In genomic region chr9:120737411-120737810, GRCh38 we compare ENCODE assay signal across 24 cellular contexts.
"Had no signal": no experiment of that assay in that cellular context is flagged by ENCODE, and none has a peak within 500 bp of the region (broad histone marks: within the 10 kb centered on the region; RNA-seq: fewer than 3 reads in every experiment).

No MANE protein-coding gene starts in this region.

- DNase-seq: activated CD4-positive, alpha-beta T cell treated with anti-CD3 and anti-CD28 coated beads for 1 hour; activated CD4-positive, alpha-beta T cell treated with anti-CD3 and anti-CD28 coated beads, Interleukin-2, amount 50 U/mL, for 1 hour; activated CD8-positive, alpha-beta T cell treated with anti-CD3 and anti-CD28 coated beads for 36 hours; activated T-cell treated with anti-CD3 and anti-CD28 coated beads, Interleukin-2, amount 50 U/mL, for 48 hours; anterior cingulate cortex; endodermal cell; foreskin keratinocyte; heart left ventricle; hypothalamus; immature natural killer cell; kidney; naive thymus-derived CD8-positive, alpha-beta T cell; occipital lobe; psoas muscle; stimulated activated CD4-positive, alpha-beta T cell treated with anti-CD3 and anti-CD28 coated beads, Interleukin-15, amount 100 ng/mL, for 24 hours; stimulated activated CD4-positive, alpha-beta T cell treated with anti-CD3 and anti-CD28 coated beads, Interleukin-2, amount 100 ng/mL, for 48 hours; stimulated activated naive CD8-positive, alpha-beta T cell treated with anti-CD3 and anti-CD28 coated beads, Interleukin-15, Interleukin-2, amounts not matched to agents 100 U/mL and 50 U/mL, for 24 hours; T-helper 2 cell; trophoblast cell; uterus had no signal

- H3K36me3 ChIP-seq: esophagus muscularis mucosa, heart left ventricle, thoracic aorta, uterus had no signal

- H3K9me3 ChIP-seq: esophagus muscularis mucosa, heart left ventricle, psoas muscle, thoracic aorta, uterus had no signal

- H3K4me3 ChIP-seq: esophagus muscularis mucosa, heart left ventricle, psoas muscle, smooth muscle cell, thoracic aorta, uterus had no signal

- H3K4me1 ChIP-seq: foreskin keratinocyte, parathyroid adenoma, psoas muscle, uterus had no signal

- H3K27me3 ChIP-seq: esophagus muscularis mucosa, foreskin keratinocyte, heart left ventricle, uterus had no signal

- H3K27ac ChIP-seq: esophagus muscularis mucosa, foreskin keratinocyte, parathyroid adenoma, psoas muscle, thoracic aorta, uterus had no signal
